22 cellular contexts compared by ENCODE assay signal in genomic region chr6:170130771-170131241, GRCh38.
DNase-seq lines count a peak whose midpoint lies in the region; ATAC-seq and TF ChIP-seq lines count a peak whose summit lies in the region.
"Had no signal": no experiment of that assay in that cellular context is flagged by ENCODE, and none has a peak within 500 bp of the region (broad histone marks: within the 10 kb centered on the region; RNA-seq: fewer than 3 reads in every experiment).

No MANE protein-coding gene starts in this region.

- no peaks in the 10 kb centered on the region for H3K79me1 ChIP-seq in H9 (ENCODE audit: insufficient read depth, low read depth, low read length, poor library complexity, severe bottlenecking)

- intact Hi-C loops in CD14-positive monocyte (cut with micrococcal nuclease), result no loop called here

- TF ChIP-seq CTCF in CD14-positive monocyte (IDR thresholded peaks at IDR 0.05) (no peak), H9 (conservative IDR thresholded peaks at IDR 0.05) (no peak)

- peaks cover 3 to 11% (median 6%) of the 10 kb centered on the region in 3 donors for H3K27me3 Mint-ChIP-seq in CD14-positive monocyte (ENCODE audit: low read depth in 3 of 3)
- H3K27me3 Mint-ChIP-seq in H9 (ENCODE audit: low read depth), result peaks cover 8% of the 10 kb centered on the region
- H3K27me3 Mint-ChIP-seq: activated CD4-positive, alpha-beta T cell treated with anti-CD3 and anti-CD28 coated beads, Interleukin-2, amount 10 ng/mL, durations not matched to agents 7 days and 5 days; activated naive CD4-positive, alpha-beta T cell treated with anti-CD3 and anti-CD28 coated beads, Interleukin-2, amount 50 U/mL, for 24 hours had no signal

- H2AFZ ChIP-seq in H9 (ENCODE audit: low read length), result no peak overlapping the region

- H4K8ac ChIP-seq in H9 (replicated peaks; ENCODE audit: insufficient read length, low read depth, low read length), result no peak overlapping the region

- H3K4me2 ChIP-seq in H9 (ENCODE audit: insufficient read depth, insufficient read length, low read length), result no peak overlapping the region

- H3K27ac Mint-ChIP-seq in CD14-positive monocyte (peak overlapping the region in 1 of 7 donors; percentile 41), H9 (no peak overlapping the region)
- peak overlapping the region; percentile 43 for H3K27ac Mint-ChIP-seq in stimulated activated effector memory CD8-positive, alpha-beta T cell treated with anti-CD3 and anti-CD28 coated beads, Interleukin-12 subunit alpha, Interleukin-12 subunit beta, amount 100 ng/mL, for 72 hours
- H3K27ac Mint-ChIP-seq: activated CD4-positive, alpha-beta T cell treated with anti-CD3 and anti-CD28 coated beads, Interleukin-2, amount 10 ng/mL, durations not matched to agents 7 days and 5 days; activated naive CD4-positive, alpha-beta T cell treated with anti-CD3 and anti-CD28 coated beads, Interleukin-2, amount 50 U/mL, for 24 hours; immature natural killer cell had no signal

- H2BK20ac ChIP-seq in H9 (ENCODE audit: low read depth, low read length, poor library complexity, severe bottlenecking), result no peak overlapping the region

- no peak overlapping the region for H3K23ac ChIP-seq in H9 (ENCODE audit: insufficient read length, low read depth, low read length)

- H2BK5ac ChIP-seq in H9 (ENCODE audit: insufficient read length, low read length), result no peak overlapping the region

- no peaks in the 10 kb centered on the region for H3K4me1 ChIP-seq in H9 (ENCODE audit: insufficient read depth, low read length)

- no peak overlapping the region for H2BK120ac ChIP-seq in H9 (ENCODE audit: low read depth, low read length, poor library complexity, severe bottlenecking)

- no peak overlapping the region for H3K18ac ChIP-seq in H9 (ENCODE audit: insufficient read length, low read depth, low read length)

- H3K56ac ChIP-seq in H9 (ENCODE audit: insufficient read length, low read depth, low read length), result no peak overlapping the region

- peaks cover 0 to 12% (median 2%) of the 10 kb centered on the region in 7 donors for H3K9me3 Mint-ChIP-seq in CD14-positive monocyte
- peaks cover 5 to 8% of the 10 kb centered on the region in 2 experiments for H3K9me3 Mint-ChIP-seq in H9
- no peaks in the 10 kb centered on the region for H3K9me3 Mint-ChIP-seq in stimulated activated effector memory CD8-positive, alpha-beta T cell treated with anti-CD3 and anti-CD28 coated beads, Interleukin-12 subunit alpha, Interleukin-12 subunit beta, amount 100 ng/mL, for 72 hours
- H3K9me3 Mint-ChIP-seq: activated CD4-positive, alpha-beta T cell treated with anti-CD3 and anti-CD28 coated beads, Interleukin-2, amount 10 ng/mL, durations not matched to agents 7 days and 5 days; activated naive CD4-positive, alpha-beta T cell treated with anti-CD3 and anti-CD28 coated beads, Interleukin-2, amount 50 U/mL, for 24 hours; central memory CD8-positive, alpha-beta T cell; immature natural killer cell had no signal

- no peak overlapping the region for H3T11ph ChIP-seq in H9 (ENCODE audit: low read length)

- no peak overlapping the region for H4K91ac ChIP-seq in H9 (ENCODE audit: insufficient read length, low read depth, low read length)

- H2AK5ac ChIP-seq in H9 (ENCODE audit: insufficient read length, low read length), result no peak overlapping the region

- peak; percentile 44 for DNase-seq in CD14-positive monocyte (ENCODE audit: low spot score)
- peak; percentile 23 for DNase-seq in H9
- peak; percentile 85 for DNase-seq in mesenteric fat pad (ENCODE audit: low spot score)
- no peak for DNase-seq in stimulated activated effector memory CD8-positive, alpha-beta T cell treated with anti-CD3 and anti-CD28 coated beads, Interleukin-12 subunit alpha, Interleukin-12 subunit beta, amount 100 ng/mL, for 72 hours (ENCODE audit: low spot score in 2 of 2)
- DNase-seq in A172 (ENCODE audit: low spot score), result no peak
- DNase-seq in NCI-H1105 treated with DMSO at 0.1 percent for 48 hours (lab: John Stamatoyannopoulos, UW), result no peak
- DNase-seq in CD1c-positive myeloid dendritic cell (ENCODE audit: extremely low spot score), result no peak
- DNase-seq: activated CD4-positive, alpha-beta T cell treated with anti-CD3 and anti-CD28 coated beads, Interleukin-2, amount 10 ng/mL, durations not matched to agents 7 days and 5 days; activated T-cell treated with anti-CD3 and anti-CD28 coated beads for 4 hours; DMS79; foreskin fibroblast; HCEC 1CT; immature natural killer cell; IMR-90; NCI-H2081 treated with DMSO at 0.1 percent for 48 hours; NCI-H510A; WERI-Rb-1 had no signal

- H3K23me2 ChIP-seq in H9 (ENCODE audit: insufficient read length, low read depth, low read length, poor library complexity, severe bottlenecking), result no peaks in the 10 kb centered on the region

- no peak overlapping the region for H2BK12ac ChIP-seq in H9 (ENCODE audit: insufficient read length, low read depth, low read length)

- H3K4me3 Mint-ChIP-seq in CD14-positive monocyte (no peak overlapping the region), H9 (no peak overlapping the region)
- no peak overlapping the region for H3K4me3 Mint-ChIP-seq in stimulated activated effector memory CD8-positive, alpha-beta T cell treated with anti-CD3 and anti-CD28 coated beads, Interleukin-12 subunit alpha, Interleukin-12 subunit beta, amount 100 ng/mL, for 72 hours
- H3K4me3 Mint-ChIP-seq: activated CD4-positive, alpha-beta T cell treated with anti-CD3 and anti-CD28 coated beads, Interleukin-2, amount 10 ng/mL, durations not matched to agents 7 days and 5 days; activated naive CD4-positive, alpha-beta T cell treated with anti-CD3 and anti-CD28 coated beads, Interleukin-2, amount 50 U/mL, for 24 hours; central memory CD8-positive, alpha-beta T cell; immature natural killer cell had no signal

- no peaks in the 10 kb centered on the region for H3K4me1 Mint-ChIP-seq in CD14-positive monocyte
- peaks cover 0 to 5% of the 10 kb centered on the region in 2 experiments; a peak in 3 of 4 replicates for H3K4me1 Mint-ChIP-seq in H9
- no peaks in the 10 kb centered on the region for H3K4me1 Mint-ChIP-seq in stimulated activated effector memory CD8-positive, alpha-beta T cell treated with anti-CD3 and anti-CD28 coated beads, Interleukin-12 subunit alpha, Interleukin-12 subunit beta, amount 100 ng/mL, for 72 hours
- H3K4me1 Mint-ChIP-seq: activated CD4-positive, alpha-beta T cell treated with anti-CD3 and anti-CD28 coated beads, Interleukin-2, amount 10 ng/mL, durations not matched to agents 7 days and 5 days; activated naive CD4-positive, alpha-beta T cell treated with anti-CD3 and anti-CD28 coated beads, Interleukin-2, amount 50 U/mL, for 24 hours; central memory CD8-positive, alpha-beta T cell had no signal

- H4K5ac ChIP-seq in H9 (ENCODE audit: insufficient read length, low read depth, low read length), result no peak overlapping the region

- peak; percentile 19 for ATAC-seq in stimulated activated effector memory CD8-positive, alpha-beta T cell treated with anti-CD3 and anti-CD28 coated beads, Interleukin-12 subunit alpha, Interleukin-12 subunit beta, amount 100 ng/mL, for 72 hours

- no peaks in the 10 kb centered on the region for H4K20me1 ChIP-seq in H9 (ENCODE audit: control insufficient read depth, insufficient read depth, insufficient read length)

- H3K9me3 ChIP-seq in H9 (ENCODE audit: control insufficient read depth, low read depth, low read length), result no peaks in the 10 kb centered on the region
- H3K9me3 ChIP-seq: Peyer's patch had no signal

- H3K14ac ChIP-seq in H9 (ENCODE audit: insufficient read depth, low read length), result no peak overlapping the region; the same call in 1 of the 2 replicates

- H3K27me3 ChIP-seq in H9 (ENCODE audit: insufficient read depth, low read length), result no peaks in the 10 kb centered on the region
- H3K27me3 ChIP-seq: Peyer's patch had no signal

- no peaks in the 10 kb centered on the region for H3K79me2 ChIP-seq in H9 (ENCODE audit: insufficient read depth, low read length)

- H3K4ac ChIP-seq in H9 (ENCODE audit: low read depth, low read length), result no peak overlapping the region

- no peak overlapping the region for H2BK15ac ChIP-seq in H9 (ENCODE audit: low read depth, low read length)

- WGBS in H9 (ENCODE audit: extremely low coverage, insufficient read length, low lambda C conversion rate), result no CpG with 5 or more reads among the region's 9 CpGs

- H3K36me3 Mint-ChIP-seq in CD14-positive monocyte (no peaks in the 10 kb centered on the region), H9 (ENCODE audit: insufficient read depth in 1 of 3, low read depth in 3 of 3) (peaks cover 0 to 6% (median 4%) of the 10 kb centered on the region in 3 experiments; a peak in 4 of 7 replicates)
- H3K36me3 Mint-ChIP-seq in stimulated activated effector memory CD8-positive, alpha-beta T cell treated with anti-CD3 and anti-CD28 coated beads, Interleukin-12 subunit alpha, Interleukin-12 subunit beta, amount 100 ng/mL, for 72 hours, result no peaks in the 10 kb centered on the region
- H3K36me3 Mint-ChIP-seq: activated naive CD4-positive, alpha-beta T cell treated with anti-CD3 and anti-CD28 coated beads, Interleukin-2, amount 50 U/mL, for 24 hours; immature natural killer cell had no signal

- H3K9ac ChIP-seq in H9 (ENCODE audit: extremely low read depth, insufficient read length, low read length), result no peak overlapping the region

- no peak overlapping the region for H3K27ac ChIP-seq in H9 (ENCODE audit: insufficient read length, low read depth, low read length)
- H3K27ac ChIP-seq: epithelial cell of prostate, Peyer's patch, SK-N-MC, WERI-Rb-1 had no signal

Comparison
In these comparisons a context has a peak if more than half of its experiments do, and no peak if none do; other contexts are left out.
1. DNase-seq: peak in CD14-positive monocyte (single experiment), H9 (single experiment) and mesenteric fat pad (single experiment); none in stimulated activated effector memory CD8-positive, alpha-beta T cell treated with anti-CD3 and anti-CD28 coated beads, Interleukin-12 subunit alpha, Interleukin-12 subunit beta, amount 100 ng/mL, for 72 hours (0 of 2), A172 (single experiment), NCI-H1105 treated with DMSO at 0.1 percent for 48 hours (single experiment) and CD1c-positive myeloid dendritic cell (single experiment).